In the genomic region with DNA sequence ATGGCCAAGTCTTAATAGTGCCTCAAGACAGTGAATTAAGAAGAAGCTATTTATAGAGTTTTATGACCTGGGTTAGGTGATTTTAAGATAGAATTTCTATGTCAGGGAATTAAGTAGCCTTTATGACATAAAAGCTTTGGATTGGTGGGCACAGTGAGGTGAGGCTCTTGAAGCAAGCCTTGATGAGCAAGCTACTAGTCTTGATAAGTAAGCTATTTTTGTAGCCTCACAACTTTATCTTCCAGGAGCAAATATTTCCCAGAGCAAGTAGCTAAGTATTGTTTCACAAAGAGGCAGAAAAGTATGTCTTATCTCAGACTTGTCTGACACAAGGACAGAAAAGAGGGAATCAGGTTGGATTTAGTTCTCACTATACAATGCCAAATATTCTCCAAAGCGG, we compare ENCODE assay signal across 16 cellular contexts.
DNase-seq lines count a peak whose midpoint lies in the region; TF ChIP-seq lines count a peak whose summit lies in the region.
"Had no signal": no experiment of that assay in that cellular context is flagged by ENCODE, and none has a peak within 500 bp of the region (broad histone marks: within the 10 kb centered on the region; RNA-seq: fewer than 3 reads in every experiment).

No MANE protein-coding gene starts in this region.

- peaks cover 1 to 11% (median 3%) of the 10 kb centered on the region in 3 donors for H3K27me3 Mint-ChIP-seq in immature natural killer cell (ENCODE audit: low read depth in 3 of 3)
- H3K27me3 Mint-ChIP-seq: B cell had no signal

- peak; percentile 7 for DNase-seq in EH (ENCODE audit: low read depth)
- peak; percentile 49 for DNase-seq in amniotic epithelial cell (ENCODE audit: low read depth)
- peak; percentile 36 for DNase-seq in fibroblast of pulmonary artery (ENCODE audit: low read depth)
- peak; percentile 16 for DNase-seq in renal cortical epithelial cell (ENCODE audit: low read depth)
- no peak for DNase-seq in immature natural killer cell
- no peak for DNase-seq in substantia nigra (lab: John Stamatoyannopoulos, UW)
- DNase-seq: Calu3; CD8-positive, alpha-beta T cell; DMS79 treated with DMSO at 0.1 percent for 48 hours; EL; GOT3; H9 had no signal

- H3K4me3 ChIP-seq in fibroblast of pulmonary artery (replicated peaks; ENCODE audit: low read depth, low read length) = no peak overlapping the region
- H3K4me3 ChIP-seq: BLaER1 treated with 17β-estradiol and CSF1 and Interleukin-3, amounts not matched to agents 10 nM and 100 nM; GM12878 had no signal

- H3K36me3 Mint-ChIP-seq in immature natural killer cell = no peaks in the 10 kb centered on the region
- H3K36me3 Mint-ChIP-seq: CD8-positive, alpha-beta T cell had no signal

- no peak overlapping the region for H3K4me3 Mint-ChIP-seq in immature natural killer cell
- H3K4me3 Mint-ChIP-seq: B cell; CD8-positive, alpha-beta T cell; H9 had no signal

- no peak for TF ChIP-seq CTCF in fibroblast of pulmonary artery (IDR thresholded peaks at IDR 0.05; ENCODE audit: low read length, missing control alignments)

- no peaks in the 10 kb centered on the region for H3K4me1 Mint-ChIP-seq in immature natural killer cell
- H3K4me1 Mint-ChIP-seq: B cell had no signal

- no peaks in the 10 kb centered on the region for H3K9me3 Mint-ChIP-seq in immature natural killer cell
- H3K9me3 Mint-ChIP-seq: CD8-positive, alpha-beta T cell; H9 had no signal

- H3K27ac Mint-ChIP-seq in immature natural killer cell = no peak overlapping the region
- H3K27ac Mint-ChIP-seq: B cell; CD8-positive, alpha-beta T cell; H9 had no signal

- no peak overlapping the region for H3K27ac ChIP-seq in substantia nigra (ENCODE audit: low read depth, low read length, poor library complexity, severe bottlenecking)
- H3K27ac ChIP-seq: BLaER1 treated with 17β-estradiol and CSF1 and Interleukin-3, amounts not matched to agents 10 nM and 100 nM; HL-60 had no signal

Comparison
In these comparisons a context has a peak if more than half of its experiments do, and no peak if none do; other contexts are left out.
1. DNase-seq: peak in EH (single experiment), amniotic epithelial cell (single experiment), fibroblast of pulmonary artery (single experiment) and renal cortical epithelial cell (single experiment); none in immature natural killer cell (0 of 3) and substantia nigra (0 of 49).